Comparison of ENCODE assay signal across 29 cellular contexts in the genomic region with DNA sequence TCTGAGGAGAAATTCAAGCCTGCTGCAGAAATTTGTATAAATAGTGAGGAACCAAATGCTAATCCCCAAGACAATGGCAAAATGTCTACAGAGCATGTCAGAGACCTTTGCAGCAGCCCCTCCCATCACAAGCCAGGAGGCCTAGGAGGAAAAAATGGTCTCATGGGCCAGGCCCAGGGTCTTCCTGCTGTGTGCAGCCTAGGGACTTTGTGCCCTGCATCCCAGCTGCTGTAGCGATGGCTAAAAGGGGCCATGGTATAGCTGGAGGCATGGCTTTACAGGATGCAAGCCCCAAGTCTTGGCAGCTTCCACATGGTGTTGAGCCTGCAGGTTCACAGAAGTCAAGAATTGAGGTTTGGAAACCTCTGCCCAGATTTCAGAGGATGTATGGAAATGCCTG.
"Had no signal": no experiment of that assay in that cellular context is flagged by ENCODE, and none has a peak within 500 bp of the region (broad histone marks: within the 10 kb centered on the region; RNA-seq: fewer than 3 reads in every experiment).

No MANE protein-coding gene starts in this region.

- DNase-seq: colonic mucosa; cortex of kidney; dermis blood vessel endothelial cell; dorsolateral prefrontal cortex; effector CD4-positive, alpha-beta T cell; effector CD8-positive, alpha-beta T cell; effector memory CD4-positive, alpha-beta T cell; effector memory CD8-positive, alpha-beta T cell; endodermal cell; erythroblast; esophagus squamous epithelium; foreskin fibroblast; foreskin keratinocyte; foreskin melanocyte; gastrocnemius medialis; glutamatergic neuron; head of caudate nucleus; heart left ventricle; heart right ventricle had no signal

- H3K9me3 ChIP-seq: colonic mucosa, gastrocnemius medialis had no signal

- FAIRE-seq: colon, endometrium, endothelial cell of umbilical vein, frontal cortex had no signal

- H3K4me1 ChIP-seq: colonic mucosa, esophagus squamous epithelium, foreskin keratinocyte, gastroesophageal sphincter had no signal

- H3K36me3 ChIP-seq: colonic mucosa, esophagus muscularis mucosa, esophagus squamous epithelium, gastrocnemius medialis, gastroesophageal sphincter, heart left ventricle, heart right ventricle had no signal

- H3K4me3 ChIP-seq: colonic mucosa, coronary artery, dorsolateral prefrontal cortex, esophagus muscularis mucosa, esophagus squamous epithelium, gastrocnemius medialis, gastroesophageal sphincter, heart left ventricle, heart right ventricle, hepatocyte had no signal

- ATAC-seq: effector memory CD8-positive, alpha-beta T cell; esophagus mucosa; foreskin keratinocyte; gastrocnemius medialis; gastroesophageal sphincter; heart left ventricle; heart right ventricle had no signal

- H3K4me2 ChIP-seq: hepatocyte had no signal

- H3K27ac ChIP-seq: colonic mucosa, coronary artery, dorsolateral prefrontal cortex, epithelial cell of prostate, esophagus muscularis mucosa, esophagus squamous epithelium, foreskin keratinocyte, gastrocnemius medialis, gastroesophageal sphincter, heart left ventricle, heart right ventricle, hepatocyte had no signal
